Comparison of ENCODE assay signal across 32 cellular contexts in the genomic region with DNA sequence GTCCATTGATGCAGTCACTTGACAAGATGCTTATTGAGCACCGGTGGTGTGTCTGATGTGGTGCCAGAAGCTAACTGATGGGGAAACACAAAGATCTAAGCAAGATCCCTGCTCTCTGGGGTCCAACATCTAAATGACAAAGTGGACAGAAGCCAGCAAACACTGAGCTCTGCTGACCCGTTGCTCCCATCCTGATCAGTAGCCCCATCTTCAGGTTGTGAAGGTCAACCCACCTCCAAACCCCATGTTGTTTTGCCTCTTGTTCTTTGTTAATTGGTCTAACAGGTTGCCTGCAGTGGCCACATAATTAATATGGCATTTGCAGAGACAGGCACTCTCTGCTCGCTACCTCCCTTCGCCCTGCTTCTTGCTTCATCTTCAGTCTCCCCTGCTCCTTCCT.
"Had no signal": no experiment of that assay in that cellular context is flagged by ENCODE, and none has a peak within 500 bp of the region (broad histone marks: within the 10 kb centered on the region; RNA-seq: fewer than 3 reads in every experiment).

No MANE protein-coding gene starts in this region.

- H3K27ac Mint-ChIP-seq: activated CD4-positive, alpha-beta T cell treated with anti-CD3 and anti-CD28 coated beads, Interleukin-2, amount 10 ng/mL, durations not matched to agents 7 days and 5 days; activated CD8-positive, alpha-beta T cell treated with anti-CD3 and anti-CD28 coated beads for 36 hours; activated naive CD4-positive, alpha-beta T cell treated with anti-CD3 and anti-CD28 coated beads, Interleukin-2, amount 50 U/mL, for 24 hours; activated naive CD8-positive, alpha-beta T cell treated with anti-CD3 and anti-CD28 coated beads for 36 hours; activated naive CD8-positive, alpha-beta T cell treated with anti-CD3 and anti-CD28 coated beads, Interleukin-2, amount 50 U/mL, for 24 hours; activated T-helper 17 cell treated with anti-CD3 and anti-CD28 coated beads, Interleukin-2, amount 50 U/mL, for 72 hours; effector memory CD8-positive, alpha-beta T cell; T-helper 17 cell; T-helper 2 cell treated with Interferon-gamma antibody and Interleukin-4, amounts not matched to agents 5 μg/mL and 100 μg/mL, for 36 hours had no signal

- H3K27ac ChIP-seq: adrenal gland, body of pancreas, epithelial cell of prostate, foreskin keratinocyte, gastrocnemius medialis, heart left ventricle had no signal

- H3K9me3 ChIP-seq: adrenal gland, body of pancreas, gastrocnemius medialis, heart left ventricle had no signal

- ATAC-seq: activated CD8-positive, alpha-beta T cell treated with anti-CD3 and anti-CD28 coated beads for 36 hours; activated naive CD8-positive, alpha-beta T cell treated with anti-CD3 and anti-CD28 coated beads, Interleukin-2, amount 50 U/mL, for 24 hours; activated T-cell treated with anti-CD3 and anti-CD28 coated beads, Interleukin-2, amount 50 U/mL, for 4 hours; activated T-helper 17 cell treated with anti-CD3 and anti-CD28 coated beads, Interleukin-2, amount 50 U/mL, for 72 hours; body of pancreas; effector memory CD8-positive, alpha-beta T cell; foreskin keratinocyte; gastrocnemius medialis; heart left ventricle; T-helper 17 cell had no signal

- DNase-seq: activated CD4-positive, alpha-beta T cell treated with anti-CD3 and anti-CD28 coated beads for 1 hour; activated CD4-positive, alpha-beta T cell treated with anti-CD3 and anti-CD28 coated beads for 4 hours; activated CD4-positive, alpha-beta T cell treated with anti-CD3 and anti-CD28 coated beads, Interleukin-2, amount 10 ng/mL, durations not matched to agents 7 days and 5 days; activated CD4-positive, alpha-beta T cell treated with anti-CD3 and anti-CD28 coated beads, Interleukin-2, amount 50 U/mL, for 4 hours; activated CD8-positive, alpha-beta memory T cell treated with anti-CD3 and anti-CD28 coated beads for 24 hours; activated CD8-positive, alpha-beta T cell treated with anti-CD3 and anti-CD28 coated beads for 36 hours; activated effector memory CD4-positive, alpha-beta T cell treated with Interleukin-2 at 50 U/mL for 16 hours; activated gamma-delta T cell treated with Interleukin-2 at 50 U/mL for 16 hours; activated naive CD4-positive, alpha-beta T cell treated with Interleukin-2 at 50 U/mL for 16 hours; activated naive CD8-positive, alpha-beta T cell treated with anti-CD3 and anti-CD28 coated beads for 36 hours; activated naive CD8-positive, alpha-beta T cell treated with anti-CD3 and anti-CD28 coated beads, Interleukin-2, amount 50 U/mL, for 24 hours; activated T-cell treated with anti-CD3 and anti-CD28 coated beads, Interleukin-2, amount 50 U/mL, for 4 hours; adrenal gland; amygdala; aorta; body of pancreas; caudate nucleus; cortex of kidney; dermis blood vessel endothelial cell; effector CD4-positive, alpha-beta T cell; effector memory CD8-positive, alpha-beta T cell; foreskin keratinocyte; gastrocnemius medialis; glutamatergic neuron; heart left ventricle; T-helper 1 cell; T-helper 17 cell; T1000 had no signal

- H3K9me3 Mint-ChIP-seq: activated CD4-positive, alpha-beta T cell treated with anti-CD3 and anti-CD28 coated beads, Interleukin-2, amount 10 ng/mL, durations not matched to agents 7 days and 5 days; activated CD8-positive, alpha-beta T cell treated with anti-CD3 and anti-CD28 coated beads for 36 hours; activated naive CD4-positive, alpha-beta T cell treated with anti-CD3 and anti-CD28 coated beads, Interleukin-2, amount 50 U/mL, for 24 hours; activated naive CD8-positive, alpha-beta T cell treated with anti-CD3 and anti-CD28 coated beads for 36 hours; activated naive CD8-positive, alpha-beta T cell treated with anti-CD3 and anti-CD28 coated beads, Interleukin-2, amount 50 U/mL, for 24 hours; activated T-cell treated with anti-CD3 and anti-CD28 coated beads, Interleukin-2, amount 50 U/mL, for 4 hours; activated T-helper 17 cell treated with anti-CD3 and anti-CD28 coated beads, Interleukin-2, amount 50 U/mL, for 72 hours; effector memory CD8-positive, alpha-beta T cell; T-helper 2 cell treated with Interferon-gamma antibody and Interleukin-4, amounts not matched to agents 5 μg/mL and 100 μg/mL, for 36 hours had no signal

- H3K4me1 Mint-ChIP-seq: activated CD4-positive, alpha-beta T cell treated with anti-CD3 and anti-CD28 coated beads, Interleukin-2, amount 10 ng/mL, durations not matched to agents 7 days and 5 days; activated naive CD4-positive, alpha-beta T cell treated with anti-CD3 and anti-CD28 coated beads, Interleukin-2, amount 50 U/mL, for 24 hours; activated naive CD8-positive, alpha-beta T cell treated with anti-CD3 and anti-CD28 coated beads for 36 hours; activated naive CD8-positive, alpha-beta T cell treated with anti-CD3 and anti-CD28 coated beads, Interleukin-2, amount 50 U/mL, for 24 hours; activated T-helper 17 cell treated with anti-CD3 and anti-CD28 coated beads, Interleukin-2, amount 50 U/mL, for 72 hours; T-helper 17 cell had no signal

- H3K4me3 Mint-ChIP-seq: activated CD4-positive, alpha-beta T cell treated with anti-CD3 and anti-CD28 coated beads, Interleukin-2, amount 10 ng/mL, durations not matched to agents 7 days and 5 days; activated CD8-positive, alpha-beta T cell treated with anti-CD3 and anti-CD28 coated beads for 36 hours; activated naive CD4-positive, alpha-beta T cell treated with anti-CD3 and anti-CD28 coated beads, Interleukin-2, amount 50 U/mL, for 24 hours; activated naive CD8-positive, alpha-beta T cell treated with anti-CD3 and anti-CD28 coated beads for 36 hours; activated naive CD8-positive, alpha-beta T cell treated with anti-CD3 and anti-CD28 coated beads, Interleukin-2, amount 50 U/mL, for 24 hours; activated T-cell treated with anti-CD3 and anti-CD28 coated beads, Interleukin-2, amount 50 U/mL, for 4 hours; activated T-helper 17 cell treated with anti-CD3 and anti-CD28 coated beads, Interleukin-2, amount 50 U/mL, for 72 hours; effector memory CD8-positive, alpha-beta T cell; T-helper 17 cell; T-helper 2 cell treated with Interferon-gamma antibody and Interleukin-4, amounts not matched to agents 5 μg/mL and 100 μg/mL, for 36 hours had no signal

- H3K27me3 ChIP-seq: adrenal gland, body of pancreas had no signal

- H3K4me1 ChIP-seq: adrenal gland, body of pancreas, foreskin keratinocyte, gastrocnemius medialis, heart left ventricle had no signal

- H3K4me3 ChIP-seq: adrenal gland, body of pancreas, gastrocnemius medialis, heart left ventricle had no signal

- H3K36me3 ChIP-seq: adrenal gland, gastrocnemius medialis, heart left ventricle had no signal

- H3K36me3 Mint-ChIP-seq: activated naive CD4-positive, alpha-beta T cell treated with anti-CD3 and anti-CD28 coated beads, Interleukin-2, amount 50 U/mL, for 24 hours; activated naive CD8-positive, alpha-beta T cell treated with anti-CD3 and anti-CD28 coated beads for 36 hours had no signal
